8 cellular contexts compared by ENCODE assay signal in the genomic region with DNA sequence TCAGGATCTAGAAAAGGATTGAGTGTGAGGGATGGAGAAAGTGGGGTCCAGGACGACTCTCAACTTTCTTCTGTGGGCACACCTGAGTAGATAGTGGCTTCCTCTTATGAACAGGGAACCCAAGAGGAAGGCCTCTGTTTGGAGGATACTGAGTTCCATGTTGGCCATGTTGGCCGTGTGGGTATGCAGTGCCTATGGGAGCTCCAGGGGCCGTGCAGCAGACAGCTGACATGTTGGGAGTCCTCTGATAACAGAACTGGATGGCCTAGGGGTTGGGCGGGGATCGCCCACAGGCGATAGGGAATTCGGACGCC. TPM values are rescaled to one million over a fixed set of nuclear protein-coding genes. Genes with fewer than 3 reads are reported as not detected.
DNase-seq lines count a peak whose midpoint lies in the region; ATAC-seq and TF ChIP-seq lines count a peak whose summit lies in the region.

No MANE protein-coding gene starts in this region.

- H2BK12ac ChIP-seq in H9 (ENCODE audit: insufficient read length, low read depth, low read length): peak overlapping the region; percentile 82

- H2BK15ac ChIP-seq in H9 (ENCODE audit: low read depth, low read length): no peak overlapping the region

- H2BK120ac ChIP-seq in H9 (ENCODE audit: low read depth, low read length, poor library complexity, severe bottlenecking): peak overlapping the region; percentile 97

- peak overlapping the region; percentile 81 for H3K4me2 ChIP-seq in H9 (ENCODE audit: insufficient read depth, insufficient read length, low read length)

- H3K4me3 Mint-ChIP-seq in H9: peak overlapping the region; percentile 87 to 90
- peak overlapping the region; percentile 88 for H3K4me3 Mint-ChIP-seq in activated CD8-positive, alpha-beta T cell treated with anti-CD3 and anti-CD28 coated beads for 36 hours

- H3K9me3 ChIP-seq in BE2C (no peaks in the 10 kb centered on the region), H9 (ENCODE audit: control insufficient read depth, low read depth, low read length) (no peaks in the 10 kb centered on the region), iPS-18a (ENCODE audit: control insufficient read depth, low read depth, low read length) (no peaks in the 10 kb centered on the region), subcutaneous abdominal adipose tissue (ENCODE audit: control insufficient read depth in 5 of 5, low read length in 5 of 5) (no peaks in the 10 kb centered on the region)

- H2BK20ac ChIP-seq in H9 (ENCODE audit: low read depth, low read length, poor library complexity, severe bottlenecking): no peak overlapping the region

- H3K27ac ChIP-seq in H9 (ENCODE audit: insufficient read length, low read depth, low read length) (peak overlapping the region; percentile 41), iPS-18a (ENCODE audit: low read length) (peak overlapping the region; percentile 90), subcutaneous abdominal adipose tissue (ENCODE audit: low read depth, low read length) (peak overlapping the region; percentile 85)

- H3K9me3 Mint-ChIP-seq in H9: no peaks in the 10 kb centered on the region
- no peaks in the 10 kb centered on the region for H3K9me3 Mint-ChIP-seq in activated CD8-positive, alpha-beta T cell treated with anti-CD3 and anti-CD28 coated beads for 36 hours

- no peak overlapping the region for H3K56ac ChIP-seq in H9 (ENCODE audit: insufficient read length, low read depth, low read length)

- H3K9ac ChIP-seq in H9 (ENCODE audit: extremely low read depth, insufficient read length, low read length): peak overlapping the region; percentile 82
- peak overlapping the region; percentile 88 for H3K9ac ChIP-seq in iPS-18a (ENCODE audit: low read length)
- peak overlapping the region; percentile 81 to 92 (median 85) for H3K9ac ChIP-seq in subcutaneous abdominal adipose tissue (ENCODE audit: low read length in 5 of 5)

- H3K36me3 Mint-ChIP-seq in H9 (ENCODE audit: insufficient read depth in 1 of 3, low read depth in 3 of 3): peaks cover 19 to 33% (median 33%) of the 10 kb centered on the region in 3 experiments
- H3K36me3 Mint-ChIP-seq in activated CD8-positive, alpha-beta T cell treated with anti-CD3 and anti-CD28 coated beads for 36 hours (ENCODE audit: low read depth): peaks cover 32% of the 10 kb centered on the region

- DNase-seq in BE2C: no peak
- no peak for DNase-seq in H9
- no peak for DNase-seq in activated CD8-positive, alpha-beta T cell treated with anti-CD3 and anti-CD28 coated beads for 36 hours
- no peak for DNase-seq in NCI-H1048 (lab: John Stamatoyannopoulos, UW)
- no peak for DNase-seq in NCI-H128 (lab: John Stamatoyannopoulos, UW; ENCODE audit: unreplicated experiment)

- intact Hi-C loops in activated CD8-positive, alpha-beta T cell treated with anti-CD3 and anti-CD28 coated beads for 36 hours (cut with micrococcal nuclease): no loop called here

- TF ChIP-seq CTCF in BE2C (IDR thresholded peaks at IDR 0.05; ENCODE audit: low read depth, low read length) (no peak), H9 (conservative IDR thresholded peaks at IDR 0.05) (no peak)
- no peak for TF ChIP-seq CTCF in activated CD8-positive, alpha-beta T cell treated with anti-CD3 and anti-CD28 coated beads for 36 hours (IDR thresholded peaks at IDR 0.05)

- peak overlapping the region; percentile 93 for H4K5ac ChIP-seq in H9 (ENCODE audit: insufficient read length, low read depth, low read length)

- H3T11ph ChIP-seq in H9 (ENCODE audit: low read length): no peak overlapping the region

- H4K91ac ChIP-seq in H9 (ENCODE audit: insufficient read length, low read depth, low read length): peak overlapping the region; percentile 95

- H3K79me2 ChIP-seq in H9 (ENCODE audit: insufficient read depth, low read length): no peaks in the 10 kb centered on the region

- peak overlapping the region; percentile 95 for H4K8ac ChIP-seq in H9 (replicated peaks; ENCODE audit: insufficient read length, low read depth, low read length)

- H3K4me1 Mint-ChIP-seq in H9: peaks cover 19 to 21% of the 10 kb centered on the region in 2 experiments
- peaks cover 38% of the 10 kb centered on the region for H3K4me1 Mint-ChIP-seq in activated CD8-positive, alpha-beta T cell treated with anti-CD3 and anti-CD28 coated beads for 36 hours (ENCODE audit: low read depth)

- no peak overlapping the region for H2AFZ ChIP-seq in H9 (ENCODE audit: low read length)

- no peaks in the 10 kb centered on the region for H3K27me3 ChIP-seq in BE2C
- no peaks in the 10 kb centered on the region for H3K27me3 ChIP-seq in H9 (ENCODE audit: insufficient read depth, low read length)
- no peaks in the 10 kb centered on the region for H3K27me3 ChIP-seq in iPS-18a (ENCODE audit: control insufficient read depth, insufficient read depth, low read length)
- no peaks in the 10 kb centered on the region for H3K27me3 ChIP-seq in subcutaneous abdominal adipose tissue (ENCODE audit: control insufficient read depth in 5 of 5, insufficient read depth in 4 of 5, low read length in 5 of 5)

- H3K79me1 ChIP-seq in H9 (ENCODE audit: insufficient read depth, low read depth, low read length, poor library complexity, severe bottlenecking): peaks cover 4% of the 10 kb centered on the region

- peaks cover 3% of the 10 kb centered on the region; the same call in 1 of the 2 replicates for H3K27me3 Mint-ChIP-seq in H9 (ENCODE audit: low read depth)
- no peaks in the 10 kb centered on the region for H3K27me3 Mint-ChIP-seq in activated CD8-positive, alpha-beta T cell treated with anti-CD3 and anti-CD28 coated beads for 36 hours

- peaks cover 11% of the 10 kb centered on the region for H3K23me2 ChIP-seq in H9 (ENCODE audit: insufficient read length, low read depth, low read length, poor library complexity, severe bottlenecking)

- H2BK5ac ChIP-seq in H9 (ENCODE audit: insufficient read length, low read length): peak overlapping the region; percentile 36

- H3K36me3 ChIP-seq in BE2C: peaks cover 12% of the 10 kb centered on the region
- H3K36me3 ChIP-seq in iPS-18a (ENCODE audit: control insufficient read depth, low read depth, low read length): peaks cover 32% of the 10 kb centered on the region
- peaks cover 0 to 33% (median 30%) of the 10 kb centered on the region in 5 donors for H3K36me3 ChIP-seq in subcutaneous abdominal adipose tissue (ENCODE audit: control insufficient read depth in 5 of 5, insufficient read depth in 5 of 5, low read length in 5 of 5)

- peaks cover 4% of the 10 kb centered on the region; the same call in 1 of the 2 replicates for H3K4me1 ChIP-seq in BE2C
- peaks cover 3% of the 10 kb centered on the region; the same call in 1 of the 2 replicates for H3K4me1 ChIP-seq in H9 (ENCODE audit: insufficient read depth, low read length)
- H3K4me1 ChIP-seq in iPS-18a (ENCODE audit: control insufficient read depth, low read depth, low read length): peaks cover 14% of the 10 kb centered on the region
- H3K4me1 ChIP-seq in subcutaneous abdominal adipose tissue (ENCODE audit: control insufficient read depth in 5 of 5, insufficient read depth in 5 of 5, low read length in 5 of 5): peaks cover 1 to 34% (median 29%) of the 10 kb centered on the region in 5 donors

- peak overlapping the region; percentile 46 to 99 (median 98); a peak in 6 of 7 replicates for H3K27ac Mint-ChIP-seq in H9
- peak overlapping the region; percentile 97 for H3K27ac Mint-ChIP-seq in activated CD8-positive, alpha-beta T cell treated with anti-CD3 and anti-CD28 coated beads for 36 hours

- no peak overlapping the region for H3K23ac ChIP-seq in H9 (ENCODE audit: insufficient read length, low read depth, low read length)

- WGBS in H9 (ENCODE audit: extremely low coverage, insufficient read length, low lambda C conversion rate): no CpG with 5 or more reads among the region's 8 CpGs

- H3K4ac ChIP-seq in H9 (ENCODE audit: low read depth, low read length): peak overlapping the region; percentile 89

- CTCF ChIA-PET in activated CD8-positive, alpha-beta T cell treated with anti-CD3 and anti-CD28 coated beads for 36 hours (lab: Charles Lee): interaction anchor here (16.6 kb wide), 1 partner anchor 20 kb away, joined by 156 read pairs; no protein-coding TSS in a partner anchor

- H3K18ac ChIP-seq in H9 (ENCODE audit: insufficient read length, low read depth, low read length): peak overlapping the region; percentile 99

- POLR2A ChIA-PET in activated CD8-positive, alpha-beta T cell treated with anti-CD3 and anti-CD28 coated beads for 36 hours (lab: Charles Lee): interaction anchor here (0.7 to 6.4 kb wide), 20 partner anchors 10 to 419 kb away, joined by 3 to 71 read pairs (median 6); a partner anchor contains a TSS

- ATAC-seq in activated CD8-positive, alpha-beta T cell treated with anti-CD3 and anti-CD28 coated beads for 36 hours: peak; percentile 10
- ATAC-seq in GM18909 (IDR thresholded peaks at IDR 0.05; ENCODE audit: poor library complexity, unreplicated experiment): no peak

- peak overlapping the region; percentile 99 for H3K14ac ChIP-seq in H9 (ENCODE audit: insufficient read depth, low read length)

- H3K4me3 ChIP-seq in BE2C (ENCODE audit: low read depth, low read length) (peak overlapping the region; percentile 75), iPS-18a (ENCODE audit: low read length) (peak overlapping the region; percentile 91), subcutaneous abdominal adipose tissue (ENCODE audit: low read depth in 1 of 5, low read length in 5 of 5) (peak overlapping the region; percentile 60 to 81 (median 77))

- no peak overlapping the region for H2AK5ac ChIP-seq in H9 (ENCODE audit: insufficient read length, low read length)

- H4K20me1 ChIP-seq in H9 (ENCODE audit: control insufficient read depth, insufficient read depth, insufficient read length): no peaks in the 10 kb centered on the region

RNA-seq across cellular contexts. Expression of a gene that starts 43.0 kb away (rescaled TPM):
- polyA plus RNA-seq in BE2C (2012; ENCODE audit: insufficient read depth, insufficient read length, low read depth): 1.3 TPM
- total RNA-seq in H9 (2021): 6.2 and 7.2 TPM in 2 replicates
- total RNA-seq in activated CD8-positive, alpha-beta T cell treated with anti-CD3 and anti-CD28 coated beads for 36 hours: 1 to 10 TPM; 2.3 to 3.5 TPM

RNA-seq across cellular contexts. Expression of a gene that starts 43.2 kb away (rescaled TPM):
- not detected for polyA plus RNA-seq in BE2C (2012; ENCODE audit: insufficient read depth, insufficient read length, low read depth)
- total RNA-seq in H9 (2021): 0.68 and 1.0 TPM in 2 replicates
- total RNA-seq in activated CD8-positive, alpha-beta T cell treated with anti-CD3 and anti-CD28 coated beads for 36 hours: 100 to 1,000 TPM; 162 to 165 TPM

Comparison
In these comparisons a context has a peak if more than half of its experiments do, and no peak if none do; other contexts are left out.
1. RNA of a gene that starts 43.2 kb away (total RNA-seq): 162 to 165 TPM in activated CD8-positive, alpha-beta T cell treated with anti-CD3 and anti-CD28 coated beads for 36 hours; 0.68 to 1.0 TPM in H9; every median in the first group is over 10 times any median in the second.
2. Peak in every context shown above with its lines, with median percentiles within 50 percentile points of each other: H3K4me3 ChIP-seq, H3K27ac ChIP-seq and H3K9ac ChIP-seq.